8 cellular contexts compared by ENCODE assay signal in genomic region chr21:33478182-33478581, GRCh38. TPM values are rescaled to one million over a fixed set of nuclear protein-coding genes. Genes with fewer than 3 reads are reported as not detected.
DNase-seq lines count a peak whose midpoint lies in the region; ATAC-seq and TF ChIP-seq lines count a peak whose summit lies in the region.

No MANE protein-coding gene starts in this region.

- BruUV-seq in OCI-LY7 (replicated peaks; lab: Mats Ljungman, UMichigan): no TSS peak

- no peaks in the 10 kb centered on the region for H3K27me3 ChIP-seq in CD8-positive, alpha-beta T cell (ENCODE audit: insufficient read depth, low read length)
- no peaks in the 10 kb centered on the region for H3K27me3 ChIP-seq in endodermal cell (ENCODE audit: control insufficient read depth, insufficient read depth, low read length, poor library complexity, severe bottlenecking)

- CTCF ChIA-PET in CD8-positive, alpha-beta T cell (lab: Charles Lee): no interaction called here
- CTCF ChIA-PET in OCI-LY7 (lab: Charles Lee; ENCODE audit: unreplicated experiment): interaction anchor here (2.0 kb wide), 1 partner anchor 128 kb away, joined by 6 read pairs; no protein-coding TSS in a partner anchor

- POLR2A ChIA-PET in CD8-positive, alpha-beta T cell (lab: Charles Lee): no interaction called here
- POLR2A ChIA-PET in OCI-LY7 (lab: Charles Lee): no interaction called here

- no peaks in the 10 kb centered on the region for H4K20me1 ChIP-seq in OCI-LY7 (ENCODE audit: insufficient read depth, low read length)

- H3K27me3 Mint-ChIP-seq in CD8-positive, alpha-beta T cell (ENCODE audit: low read depth): no peaks in the 10 kb centered on the region
- no peaks in the 10 kb centered on the region for H3K27me3 Mint-ChIP-seq in endodermal cell (ENCODE audit: insufficient read depth)
- H3K27me3 Mint-ChIP-seq in osteocyte (ENCODE audit: unreplicated experiment): no peaks in the 10 kb centered on the region

- DNase-seq in CD8-positive, alpha-beta T cell: no peak
- no peak for DNase-seq in OCI-LY7 (ENCODE audit: low spot score)
- no peak for DNase-seq in endodermal cell
- DNase-seq in osteocyte (ENCODE audit: extremely low spot score, unreplicated experiment): no peak
- no peak for DNase-seq in DMS153 (lab: John Stamatoyannopoulos, UW)
- DNase-seq in sciatic nerve (ENCODE audit: low spot score): no peak
- DNase-seq in NCI-H524 (lab: John Stamatoyannopoulos, UW): no peak

- no peak for TF ChIP-seq CTCF in CD8-positive, alpha-beta T cell (IDR thresholded peaks at IDR 0.05)
- no peak for TF ChIP-seq CTCF in OCI-LY7 (conservative IDR thresholded peaks at IDR 0.05; ENCODE audit: low read length)
- TF ChIP-seq CTCF in endodermal cell (conservative IDR thresholded peaks at IDR 0.05): no peak
- no peak for TF ChIP-seq CTCF in osteocyte (IDR thresholded peaks at IDR 0.05)

- H3K79me2 ChIP-seq in OCI-LY7 (ENCODE audit: insufficient read depth, low read depth, low read length): peaks cover 8% of the 10 kb centered on the region; the same call in 1 of the 2 replicates

- H3K36me3 Mint-ChIP-seq in CD8-positive, alpha-beta T cell: peaks cover 13% of the 10 kb centered on the region
- H3K36me3 Mint-ChIP-seq in endodermal cell (ENCODE audit: low read depth) (peaks cover 13% of the 10 kb centered on the region), osteocyte (ENCODE audit: unreplicated experiment) (peaks cover 4% of the 10 kb centered on the region)

- intact Hi-C loops in CD8-positive, alpha-beta T cell (cut with DNase I, micrococcal nuclease): loop anchor here (2.0 to 5.0 kb wide), 3 partner anchors 109 to 751 kb away; partner anchors contain the start of genes DONSON (in 2 of the 2) and SYNJ1 (in 1 of the 2)
- intact Hi-C loops in OCI-LY7 (cut with micrococcal nuclease; ENCODE audit: unreplicated experiment) (no loop called here), sciatic nerve (cut with DNase I) (no loop called here)

- H3K9me3 Mint-ChIP-seq in CD8-positive, alpha-beta T cell: no peaks in the 10 kb centered on the region
- peaks cover 6% of the 10 kb centered on the region for H3K9me3 Mint-ChIP-seq in endodermal cell
- H3K9me3 Mint-ChIP-seq in osteocyte (ENCODE audit: unreplicated experiment): peaks cover 4% of the 10 kb centered on the region

- peaks cover 35% of the 10 kb centered on the region for H3K4me1 Mint-ChIP-seq in CD8-positive, alpha-beta T cell (ENCODE audit: low read depth)
- peaks cover 4% of the 10 kb centered on the region for H3K4me1 Mint-ChIP-seq in endodermal cell
- H3K4me1 Mint-ChIP-seq in osteocyte (ENCODE audit: unreplicated experiment): peaks cover 14% of the 10 kb centered on the region

- H3K9me3 ChIP-seq in CD8-positive, alpha-beta T cell (ENCODE audit: low read length): no peaks in the 10 kb centered on the region
- H3K9me3 ChIP-seq in OCI-LY7 (ENCODE audit: low read length) (no peaks in the 10 kb centered on the region), endodermal cell (ENCODE audit: control insufficient read depth, low read length) (no peaks in the 10 kb centered on the region)

- H3K4me1 ChIP-seq in CD8-positive, alpha-beta T cell (ENCODE audit: insufficient read depth, low read length): peaks cover 13% of the 10 kb centered on the region
- H3K4me1 ChIP-seq in OCI-LY7 (ENCODE audit: insufficient read depth, low read length, poor library complexity, severe bottlenecking) (peaks cover 14% of the 10 kb centered on the region), endodermal cell (ENCODE audit: control insufficient read depth, insufficient read depth, low read length) (no peaks in the 10 kb centered on the region)

- 71 to 80% methylated on average over 4 to 9 of the region's 9 CpGs for WGBS in endodermal cell (ENCODE audit: insufficient coverage in 1 of 2, insufficient read length in 1 of 2), 2 experiments

- peak overlapping the region; percentile 89 for H3K27ac Mint-ChIP-seq in CD8-positive, alpha-beta T cell
- H3K27ac Mint-ChIP-seq in endodermal cell: no peak overlapping the region
- peak overlapping the region; percentile 77 for H3K27ac Mint-ChIP-seq in osteocyte (ENCODE audit: unreplicated experiment)

- peak overlapping the region; percentile 89 for H3K4me3 Mint-ChIP-seq in CD8-positive, alpha-beta T cell
- H3K4me3 Mint-ChIP-seq in endodermal cell (peak overlapping the region; percentile 82), osteocyte (ENCODE audit: unreplicated experiment) (peak overlapping the region; percentile 79)

- no peak for ATAC-seq in CD8-positive, alpha-beta T cell
- no peak for ATAC-seq in HG02884 (IDR thresholded peaks at IDR 0.05; ENCODE audit: unreplicated experiment)
- ATAC-seq in sciatic nerve: no peak

- H3K9ac ChIP-seq in endodermal cell (ENCODE audit: extremely low read depth, low read length, poor library complexity, severe bottlenecking): peak overlapping the region; percentile 80

- peak overlapping the region; percentile 97 for H3K4me2 ChIP-seq in OCI-LY7 (ENCODE audit: low read length)

- H2AFZ ChIP-seq in OCI-LY7 (ENCODE audit: low read length): peak overlapping the region; percentile 43; the same call in 1 of the 2 replicates

- H3K9me2 ChIP-seq in OCI-LY7 (ENCODE audit: insufficient read depth, low read length): no peaks in the 10 kb centered on the region

- peak overlapping the region; percentile 87 for H3K27ac ChIP-seq in CD8-positive, alpha-beta T cell (ENCODE audit: low read depth, low read length)
- no peak overlapping the region for H3K27ac ChIP-seq in OCI-LY7 (ENCODE audit: low read depth, low read length, poor library complexity, severe bottlenecking)
- H3K27ac ChIP-seq in endodermal cell (ENCODE audit: low read depth, low read length): no peak overlapping the region

- H3K36me3 ChIP-seq in CD8-positive, alpha-beta T cell (ENCODE audit: insufficient read depth, low read length): no peaks in the 10 kb centered on the region
- H3K36me3 ChIP-seq in OCI-LY7 (ENCODE audit: insufficient read depth, low read length) (peaks cover 4% of the 10 kb centered on the region; the same call in 1 of the 2 replicates), endodermal cell (ENCODE audit: control insufficient read depth, insufficient read depth, low read length) (peaks cover 4% of the 10 kb centered on the region)

- H3K4me3 ChIP-seq in CD8-positive, alpha-beta T cell (ENCODE audit: low read depth, low read length): peak overlapping the region; percentile 79
- H3K4me3 ChIP-seq in OCI-LY7 (ENCODE audit: low read depth, low read length, poor library complexity, severe bottlenecking): peak overlapping the region; percentile 88
- peak overlapping the region; percentile 99 for H3K4me3 ChIP-seq in endodermal cell (ENCODE audit: low read length)

RNA-seq across cellular contexts. Expression of gene TMEM50B, which starts 1.6 kb away (rescaled TPM):
- total RNA-seq in CD8-positive, alpha-beta T cell: 10 to 100 TPM; 32.6 to 34.0 TPM
- total RNA-seq in OCI-LY7 (2014; rRNA removed; shearing (Covaris generic)): 18.9 and 30.3 TPM in 2 replicates
- total RNA-seq in OCI-LY7 (2022): 24.4 and 25.0 TPM in 2 replicates
- 10 to 100 TPM; 35.8 to 57.2 TPM for total RNA-seq in endodermal cell
- polyA plus RNA-seq in endodermal cell (2013, experiment 1 of 2): 32.3 TPM
- 32.3 TPM for polyA plus RNA-seq in endodermal cell (2013, experiment 2 of 2)
- 44.0 and 47.9 TPM in 2 replicates for total RNA-seq in osteocyte
- 60.9 TPM for total RNA-seq in sciatic nerve

RNA-seq across cellular contexts. Expression of gene DNAJC28, which starts 13.3 kb away (rescaled TPM):
- total RNA-seq in CD8-positive, alpha-beta T cell: under 1 TPM; 0.22 to 0.33 TPM
- 0.44 and 1.3 TPM in 2 replicates for total RNA-seq in OCI-LY7 (2014; rRNA removed; shearing (Covaris generic))
- total RNA-seq in OCI-LY7 (2022) (0.95 and 1.1 TPM in 2 replicates), endodermal cell (1 to 10 TPM; 3.9 to 5.8 TPM), osteocyte (2.1 and 2.7 TPM in 2 replicates), sciatic nerve (2.2 TPM)
- 3.0 TPM for polyA plus RNA-seq in endodermal cell (2013, experiment 1 of 2)
- 3.1 TPM for polyA plus RNA-seq in endodermal cell (2013, experiment 2 of 2)

Comparison
In these comparisons a context has a peak if more than half of its experiments do, and no peak if none do; other contexts are left out.
1. intact Hi-C loops: an anchor here in CD8-positive, alpha-beta T cell (2.0 to 5.0 kb wide); none called in OCI-LY7 and sciatic nerve.